In genomic region chr4:16758816-16759215, GRCh38 we compare ENCODE assay signal across 7 cellular contexts.
"Had no signal": no experiment of that assay in that cellular context is flagged by ENCODE, and none has a peak within 500 bp of the region (broad histone marks: within the 10 kb centered on the region; RNA-seq: fewer than 3 reads in every experiment).

No MANE protein-coding gene starts in this region.

- DNase-seq: IMR-90, KBM-7, KG1 had no signal

- H3K36me3 Mint-ChIP-seq: IgD-negative memory B cell had no signal

- H3K27ac Mint-ChIP-seq: IgD-negative memory B cell had no signal

- H3K27me3 Mint-ChIP-seq: IgD-negative memory B cell had no signal

- H3K4me3 Mint-ChIP-seq: IgD-negative memory B cell had no signal

- H3K4me3 ChIP-seq: K562 had no signal

- ATAC-seq: HepG2, K562 had no signal

- H3K27ac ChIP-seq: HL-60 had no signal
